In genomic region chr18:58605027-58606020, GRCh38 we compare ENCODE assay signal across 9 cellular contexts. TPM values are rescaled to one million over a fixed set of nuclear protein-coding genes. Genes with fewer than 3 reads are reported as not detected.
A peak's percentile ranks its signal among the peaks of the same experiment; 100 is the strongest.
DNase-seq lines count a peak whose midpoint lies in the region; ATAC-seq, FAIRE-seq and TF ChIP-seq lines count a peak whose summit lies in the region.
"Had no signal": no experiment of that assay in that cellular context is flagged by ENCODE, and none has a peak within 500 bp of the region (broad histone marks: within the 10 kb centered on the region; RNA-seq: fewer than 3 reads in every experiment).

No MANE protein-coding gene starts in this region.

- no peak overlapping the region for H3K9ac ChIP-seq in GM23248
- no peak overlapping the region for H3K9ac ChIP-seq in GM12878 (ENCODE audit: control insufficient read depth, insufficient read depth, low read length)

- BruUV-seq in GM12878 (replicated peaks; lab: Mats Ljungman, UMichigan) = no TSS peak

- H3K79me2 ChIP-seq in GM23248 (ENCODE audit: insufficient read depth) (no peaks in the 10 kb centered on the region), GM12878 (ENCODE audit: control insufficient read depth, insufficient read depth, low read length) (no peaks in the 10 kb centered on the region), GM23338 (replicated peaks; ENCODE audit: insufficient read depth) (no peaks in the 10 kb centered on the region)

- TF ChIP-seq RAD21 in GM12878 (IDR thresholded peaks at IDR 0.05; ENCODE audit: insufficient read depth, low read depth, low read length) = no peak

- DNase-seq in GM23248 (peak; percentile 65), SJSA1 (ENCODE audit: low read depth in 1 of 2, low spot score in 2 of 2) (peak; percentile 48 to 61), GM12878 (ENCODE audit: low read depth, low spot score) (peak; percentile 45), GM23338 (ENCODE audit: low spot score) (no peak), NCI-H1105 treated with DMSO at 0.1 percent for 48 hours (lab: John Stamatoyannopoulos, UW) (no peak)
- DNase-seq in stimulated activated CD4-positive, alpha-beta T cell treated with anti-CD3 and anti-CD28 coated beads, TNF-alpha, amount 100 ng/mL, for 1 hour (ENCODE audit: low read depth in 3 of 3, low spot score in 1 of 3) = peak; percentile 13 to 29 (median 16)
- DNase-seq: left lung had no signal

- no peak for FAIRE-seq in GM12878 (lab: Jason Lieb, UNC)

- H3K27me3 ChIP-seq in GM23248 (replicated peaks; ENCODE audit: insufficient read depth) (no peaks in the 10 kb centered on the region), SJSA1 (replicated peaks) (no peaks in the 10 kb centered on the region), GM12878 (replicated peaks in 1 of 2; ENCODE audit: control insufficient read depth in 2 of 2, insufficient read depth in 2 of 2, low read length in 1 of 2) (no peaks in the 10 kb centered on the region), GM23338 (ENCODE audit: insufficient read depth) (no peaks in the 10 kb centered on the region)

- H3K36me3 ChIP-seq in GM23248 (ENCODE audit: low read depth) = no peaks in the 10 kb centered on the region
- H3K36me3 ChIP-seq in SJSA1 = no peaks in the 10 kb centered on the region
- H3K36me3 ChIP-seq in GM12878 (ENCODE audit: control insufficient read depth in 2 of 2, insufficient read depth in 2 of 2, low read length in 1 of 2) = no peaks in the 10 kb centered on the region
- no peaks in the 10 kb centered on the region for H3K36me3 ChIP-seq in GM23338 (ENCODE audit: insufficient read depth)
- H3K36me3 ChIP-seq: left lung had no signal

- no peak overlapping the region for H3K27ac Mint-ChIP-seq in GM23338

- H2AFZ ChIP-seq in GM23248 (no peak overlapping the region; the same call in 1 of the 2 replicates), GM12878 (ENCODE audit: control insufficient read depth, low read depth, low read length) (no peak overlapping the region), GM23338 (no peak overlapping the region)

- H4K20me1 ChIP-seq in GM23248 (ENCODE audit: insufficient read depth) = no peaks in the 10 kb centered on the region
- H4K20me1 ChIP-seq in GM12878 (ENCODE audit: control insufficient read depth, insufficient read depth) = no peaks in the 10 kb centered on the region
- H4K20me1 ChIP-seq in GM23338 (replicated peaks; ENCODE audit: insufficient read depth) = no peaks in the 10 kb centered on the region

- H3K27ac ChIP-seq in GM23248 (no peak overlapping the region), SJSA1 (no peak overlapping the region), GM12878 (ENCODE audit: control insufficient read depth, insufficient read depth) (no peak overlapping the region), GM23338 (ENCODE audit: low read depth) (no peak overlapping the region)
- H3K27ac ChIP-seq: left lung had no signal

- TF ChIP-seq CTCF in GM12878 (IDR thresholded peaks at IDR 0.05 in 2 of 3, conservative IDR thresholded peaks at IDR 0.05 in 1 of 3; ENCODE audit: control insufficient read depth in 2 of 3, extremely low read depth in 1 of 3, insufficient read depth in 1 of 3, low read depth in 3 of 3, low read length in 3 of 3) (no peak), GM23338 (conservative IDR thresholded peaks at IDR 0.05; ENCODE audit: low read depth in 2 of 2) (no peak)

- RAD21 ChIA-PET in GM12878 (lab: Charles Lee; ENCODE audit: unreplicated experiment) = interaction anchor here (0.7 to 1.5 kb wide), 4 partner anchors 53 to 159 kb away, joined by 3 to 7 read pairs (median 3); no protein-coding TSS in a partner anchor

- peaks cover 6% of the 10 kb centered on the region; the same call in 2 of the 3 replicates for H3K36me3 Mint-ChIP-seq in GM23338 (ENCODE audit: low read depth)

- H3K4me2 ChIP-seq in GM23248 (ENCODE audit: unreplicated experiment) = no peak overlapping the region
- no peak overlapping the region for H3K4me2 ChIP-seq in GM12878 (ENCODE audit: control insufficient read depth, insufficient read depth)
- no peak overlapping the region for H3K4me2 ChIP-seq in GM23338

- peaks cover 19% of the 10 kb centered on the region for H3K4me1 Mint-ChIP-seq in GM23338

- H3K4me3 Mint-ChIP-seq in GM23338 = no peak overlapping the region

- peaks cover 3% of the 10 kb centered on the region; the same call in 1 of the 3 replicates for H3K9me3 Mint-ChIP-seq in GM23338

- peaks cover 12% of the 10 kb centered on the region for H3K4me1 ChIP-seq in GM23248 (ENCODE audit: insufficient read depth)
- peaks cover 18% of the 10 kb centered on the region for H3K4me1 ChIP-seq in SJSA1 (replicated peaks)
- H3K4me1 ChIP-seq in GM12878 (ENCODE audit: control insufficient read depth, insufficient read depth, low read length) = peaks cover 13% of the 10 kb centered on the region
- peaks cover 21% of the 10 kb centered on the region for H3K4me1 ChIP-seq in GM23338 (ENCODE audit: insufficient read depth)
- H3K4me1 ChIP-seq: left lung had no signal

- H3K4me3 ChIP-seq in GM23248 = no peak overlapping the region
- no peak overlapping the region for H3K4me3 ChIP-seq in SJSA1
- no peak overlapping the region for H3K4me3 ChIP-seq in GM12878
- no peak overlapping the region for H3K4me3 ChIP-seq in GM23338
- H3K4me3 ChIP-seq: left lung had no signal

- SMC1A ChIA-PET in GM12878 (lab: Charles Lee; ENCODE audit: uncharacterized antibody, unreplicated experiment) = interaction anchor here (1.0 to 1.6 kb wide), 8 partner anchors 8 to 75 kb away, joined by 3 to 6 read pairs (median 4); no protein-coding TSS in a partner anchor

- H3K9me3 ChIP-seq in GM23248 (ENCODE audit: low read depth) (no peaks in the 10 kb centered on the region), SJSA1 (replicated peaks) (no peaks in the 10 kb centered on the region), GM12878 (replicated peaks; ENCODE audit: control insufficient read depth, insufficient read depth, low read length) (peaks cover 2% of the 10 kb centered on the region; the same call in 2 of the 3 replicates)
- H3K9me3 ChIP-seq: left lung had no signal

- no peak for TF ChIP-seq EP300 in GM12878 (IDR thresholded peaks at IDR 0.05; ENCODE audit: borderline replicate concordance in 1 of 2, control insufficient read depth in 1 of 2, low read depth in 2 of 2, low read length in 2 of 2)

- H3K9me2 ChIP-seq in GM23248 (ENCODE audit: insufficient read depth) (no peaks in the 10 kb centered on the region), GM23338 (ENCODE audit: insufficient read depth) (no peaks in the 10 kb centered on the region; the same call in 1 of the 2 replicates)

- 95 to 96% methylated on average over 6 of the region's 6 CpGs for WGBS in GM23248 (ENCODE audit: low coverage in 1 of 2, low lambda C conversion rate in 2 of 2, missing lambda C conversion rate in 2 of 2), 2 experiments
- WGBS in GM12878 (ENCODE audit: insufficient coverage, insufficient replicate concordance, low lambda C conversion rate, missing lambda C conversion rate) = 75% methylated on average over 6 of the region's 6 CpGs

- no peak for TF ChIP-seq POLR2A in GM12878 (IDR thresholded peaks at IDR 0.05; ENCODE audit: low read depth, low read length)

- in situ Hi-C loops in GM23248 (cut with MboI) = no loop called here
- in situ Hi-C loops in GM12878 (cut with MboI) = no loop called here

- H3K27me3 Mint-ChIP-seq in GM23338 (ENCODE audit: insufficient read depth, low read depth, poor library complexity) = peaks cover 3% of the 10 kb centered on the region

- intact Hi-C loops in GM12878 (cut with micrococcal nuclease; ENCODE audit: unreplicated experiment) = loop anchor here (5.0 kb wide), 1 partner anchor 33 kb away; no protein-coding TSS in a partner anchor

- H3F3A ChIP-seq in GM23248 (ENCODE audit: insufficient read depth) (peaks cover 14% of the 10 kb centered on the region), GM23338 (replicated peaks; ENCODE audit: low read depth) (no peaks in the 10 kb centered on the region)

- ATAC-seq in GM12878 (peak; percentile 85), HG03135 (IDR thresholded peaks at IDR 0.05; ENCODE audit: unreplicated experiment) (no peak), HG03196 (IDR thresholded peaks at IDR 0.05; ENCODE audit: unreplicated experiment) (no peak), GM23338 (no peak)
- ATAC-seq: left lung had no signal

- CTCF ChIA-PET in GM12878 (lab: Yijun Ruan, JAX) = interaction anchor here (0.6 to 1.4 kb wide), 5 partner anchors 10 to 42 kb away, joined by 3 read pairs; no protein-coding TSS in a partner anchor

- POLR2A ChIA-PET in GM12878 (lab: Charles Lee) = no interaction called here

TF ChIP-seq in GM12878, 131 proteins besides CTCF, POLR2A, EP300 and RAD21 (continues in another document):
- TF ChIP-seq WRNIP1 (IDR thresholded peaks at IDR 0.05; ENCODE audit: borderline replicate concordance, low read depth, low read length) (no peak), MXI1 (IDR thresholded peaks at IDR 0.05; ENCODE audit: low read depth, low read length) (no peak), IKZF1 (conservative IDR thresholded peaks at IDR 0.05) (0 out of 2 replicates have a peak, but pooled peaks have one; percentile 31), FOXK2 (IDR thresholded peaks at IDR 0.05) (no peak)

TF ChIP-seq in GM23338, 12 proteins besides CTCF, POLR2A, EP300 and RAD21 (continues in another document):
- no peak for TF ChIP-seq JUNB (IDR thresholded peaks at IDR 0.05; ENCODE audit: unreplicated experiment)

RNA-seq across cellular contexts. Expression of gene ALPK2, which starts 23.6 kb away (rescaled TPM):
- 85.0 and 98.6 TPM in 2 replicates for total RNA-seq in GM23248 (2014; rRNA removed; shearing (Covaris generic))
- polyA plus RNA-seq in GM23248 (2016; fragmentation: Nextera tagmentation; extraction: Ambion mirVana) (41.2 and 55.1 TPM in 2 replicates), GM12878 (2011; rRNA removed) (27.4 and 36.5 TPM in 2 replicates), GM12878 (2014; fragmentation: Illumina TruSeq; extraction: Trizol) (4.8 and 4.9 TPM in 2 replicates), GM12878 (2014; fragmentation: Nextera tagmentation; extraction: Ambion mirVana) (1 to 10 TPM; 1.6 to 1.8 TPM), GM12878 (2014; rRNA removed) (3.4 TPM in 2 replicates), GM12878 (2016; fragmentation: Nextera tagmentation; extraction: Ambion mirVana) (1 to 10 TPM; 5.1 to 6.0 TPM), GM23338 (2016; fragmentation: Nextera tagmentation; extraction: Ambion mirVana) (0.14 and 0.23 TPM in 2 replicates)
- total RNA-seq in SJSA1 (2014; rRNA removed; shearing (Covaris generic)) = 22.2 and 46.0 TPM in 2 replicates
- 28.8 and 29.7 TPM in 2 replicates for total RNA-seq in GM12878 (2013; cell fraction: nucleolus; rRNA removed)
- total RNA-seq in GM12878 (2014; rRNA removed) (4.5 and 5.8 TPM in 2 replicates), GM12878 (2014; rRNA removed; fragmentation: Illumina TruSeq; extraction: Trizol) (8.1 and 8.5 TPM in 2 replicates), GM12878 (2021) (4.3 and 5.1 TPM in 2 replicates)
- polyA plus RNA-seq in GM12878 (2011; ENCODE audit: low read depth) = 2.5 TPM
- 14.0 TPM in 2 replicates for polyA plus RNA-seq in GM12878 (2011; cell fraction: cytosol; rRNA removed)
- polyA plus RNA-seq in GM12878 (2011; cell fraction: nucleus; rRNA removed) = 68.7 and 99.5 TPM in 2 replicates
- polyA plus RNA-seq in GM12878 (2012) = 2.4 and 3.8 TPM in 2 replicates
- polyA minus RNA-seq in GM12878 (2011; rRNA and poly(A)+ RNA removed) = 53.4 and 56.6 TPM in 2 replicates
- polyA minus RNA-seq in GM12878 (2011; cell fraction: cytosol; rRNA and poly(A)+ RNA removed) = 10.0 and 12.4 TPM in 2 replicates
- polyA minus RNA-seq in GM12878 (2011; cell fraction: nucleus; rRNA and poly(A)+ RNA removed) = 96.9 and 97.0 TPM in 2 replicates
- 0.03 and 1.4 TPM in 2 replicates for total RNA-seq in GM23338 (2014; rRNA removed; shearing (Covaris generic))

Comparison
In these comparisons a context has a peak if more than half of its experiments do, and no peak if none do; other contexts are left out.
1. DNase-seq: peak in GM23248 (single experiment), SJSA1 (2 of 2), GM12878 (single experiment) and stimulated activated CD4-positive, alpha-beta T cell treated with anti-CD3 and anti-CD28 coated beads, TNF-alpha, amount 100 ng/mL, for 1 hour (3 of 3); none in GM23338 (single experiment) and NCI-H1105 treated with DMSO at 0.1 percent for 48 hours (single experiment).